In genomic region chr20:31723282-31724078, GRCh38 we compare ENCODE assay signal across 8 cellular contexts. TPM values are rescaled to one million over a fixed set of nuclear protein-coding genes. Genes with fewer than 3 reads are reported as not detected.
DNase-seq lines count a peak whose midpoint lies in the region; ATAC-seq, FAIRE-seq and TF ChIP-seq lines count a peak whose summit lies in the region.

No MANE protein-coding gene starts in this region.

- no peak for FAIRE-seq in bronchial epithelial cell (lab: Jason Lieb, UNC)

- TF ChIP-seq CTCF in AG09319 (IDR thresholded peaks at IDR 0.05; ENCODE audit: low read depth, low read length) (peak; percentile 89), WI38 (IDR thresholded peaks at IDR 0.05; ENCODE audit: low read depth, low read length) (peak; percentile 79), bronchial epithelial cell (IDR thresholded peaks at IDR 0.05; ENCODE audit: insufficient read depth, low read length, severe bottlenecking) (peak; percentile 91)

- ATAC-seq in GM18907 (IDR thresholded peaks at IDR 0.05; ENCODE audit: unreplicated experiment) (peak; percentile 87), HG03139 (IDR thresholded peaks at IDR 0.05; ENCODE audit: unreplicated experiment) (peak; percentile 85)

- H3K36me3 ChIP-seq in bronchial epithelial cell (ENCODE audit: control insufficient read depth, insufficient read depth, low read length) = peaks cover 8% of the 10 kb centered on the region

- DNase-seq in AG09319 (ENCODE audit: extremely low read depth, low read depth) (peak; percentile 97), NCI-H2196 (lab: John Stamatoyannopoulos, UW; ENCODE audit: unreplicated experiment) (peak; percentile 97), bronchial epithelial cell (ENCODE audit: low read depth) (peak; percentile 90), iris pigment epithelial cell (ENCODE audit: low read depth) (peak; percentile 98)
- DNase-seq in stimulated activated CD4-positive, alpha-beta T cell treated with anti-CD3 and anti-CD28 coated beads, Interleukin-12 subunit alpha, Interleukin-12 subunit beta, amount 100 ng/mL, for 24 hours (ENCODE audit: low read depth in 2 of 2) = peak; percentile 96 to 98

- H3K27me3 ChIP-seq in bronchial epithelial cell (ENCODE audit: control insufficient read depth, insufficient read depth, low read length) = no peaks in the 10 kb centered on the region

- H3K4me3 ChIP-seq in WI38 (ENCODE audit: low read depth, low read length) (peak overlapping the region; percentile 77), bronchial epithelial cell (ENCODE audit: low read depth, low read length) (peak overlapping the region; percentile 78)

RNA-seq across cellular contexts. Expression of gene BCL2L1, which starts 0.8 kb away (rescaled TPM):
- total RNA-seq in bronchial epithelial cell = 93.5 and 93.8 TPM in 2 replicates

RNA-seq across cellular contexts. Expression of gene TPX2, which starts 15.6 kb away (rescaled TPM):
- total RNA-seq in bronchial epithelial cell = 1.3 and 1.8 TPM in 2 replicates

Comparison
In these comparisons a context has a peak if more than half of its experiments do, and no peak if none do; other contexts are left out.
1. Peak in every context shown above with its lines: DNase-seq, ATAC-seq and H3K4me3 ChIP-seq.